10 cellular contexts compared by ENCODE assay signal in genomic region chr1:201535046-201535777, GRCh38. TPM values are rescaled to one million over a fixed set of nuclear protein-coding genes. Genes with fewer than 3 reads are reported as not detected.
DNase-seq lines count a peak whose midpoint lies in the region; ATAC-seq and TF ChIP-seq lines count a peak whose summit lies in the region.
"Had no signal": no experiment of that assay in that cellular context is flagged by ENCODE, and none has a peak within 500 bp of the region (broad histone marks: within the 10 kb centered on the region; RNA-seq: fewer than 3 reads in every experiment).

No MANE protein-coding gene starts in this region.

- peak overlapping the region; percentile 51 to 94 for H3K27ac ChIP-seq in SK-N-SH (ENCODE audit: low read depth in 2 of 2, low read length in 1 of 2)
- peak overlapping the region; percentile 63 for H3K27ac ChIP-seq in suprapubic skin
- H3K27ac ChIP-seq: foreskin keratinocyte had no signal

- CTCF ChIA-PET in SK-N-SH (lab: Yijun Ruan, JAX) = interaction anchor here (1.0 to 14.0 kb wide), 8 partner anchors 22 to 343 kb away, joined by 3 to 196 read pairs (median 11); no protein-coding TSS in a partner anchor
- CTCF ChIA-PET in activated CD8-positive, alpha-beta T cell treated with anti-CD3 and anti-CD28 coated beads, Interleukin-2, amount 10 ng/mL, durations not matched to agents 7 days and 5 days (lab: Charles Lee) = interaction anchor here (1.1 to 2.5 kb wide), 4 partner anchors 21 to 257 kb away, joined by 3 to 12 read pairs (median 7); no protein-coding TSS in a partner anchor

- peak overlapping the region; percentile 50; the same call in 1 of the 2 replicates for H3K9ac ChIP-seq in SK-N-SH

- TF ChIP-seq CTCF in SK-N-SH (IDR thresholded peaks at IDR 0.05) (no peak), glutamatergic neuron (IDR thresholded peaks at IDR 0.05; ENCODE audit: partially characterized antibody, unreplicated experiment) (no peak), suprapubic skin (IDR thresholded peaks at IDR 0.05) (no peak)

- no peaks in the 10 kb centered on the region; the same call in 1 of the 2 replicates for H4K20me1 ChIP-seq in SK-N-SH (ENCODE audit: insufficient read depth)

- no peak overlapping the region for H3K4me3 Mint-ChIP-seq in glutamatergic neuron (ENCODE audit: unreplicated experiment)
- no peak overlapping the region for H3K4me3 Mint-ChIP-seq in activated CD8-positive, alpha-beta T cell treated with anti-CD3 and anti-CD28 coated beads, Interleukin-2, amount 10 ng/mL, durations not matched to agents 7 days and 5 days

- TF ChIP-seq EP300 in SK-N-SH (IDR thresholded peaks at IDR 0.05; ENCODE audit: borderline replicate concordance in 1 of 2, low read depth in 1 of 2, low read length in 1 of 2) (no peak), suprapubic skin (IDR thresholded peaks at IDR 0.05) (no peak)

- no peak for TF ChIP-seq POLR2A in suprapubic skin (IDR thresholded peaks at IDR 0.05)

- no peaks in the 10 kb centered on the region for H3K9me3 ChIP-seq in SK-N-SH
- H3K9me3 ChIP-seq in suprapubic skin = no peaks in the 10 kb centered on the region

- peaks cover 50% of the 10 kb centered on the region for H3F3A ChIP-seq in SK-N-SH (replicated peaks; ENCODE audit: insufficient read depth)

- peak overlapping the region; percentile 93; the same call in 1 of the 2 replicates for H3K4me2 ChIP-seq in SK-N-SH

- peak overlapping the region; percentile 80 for H2AFZ ChIP-seq in SK-N-SH (ENCODE audit: low read depth)

- peak overlapping the region; percentile 65 for H3K27ac Mint-ChIP-seq in glutamatergic neuron (ENCODE audit: unreplicated experiment)
- no peak overlapping the region for H3K27ac Mint-ChIP-seq in activated CD8-positive, alpha-beta T cell treated with anti-CD3 and anti-CD28 coated beads, Interleukin-2, amount 10 ng/mL, durations not matched to agents 7 days and 5 days

- 38% methylated on average over 6 of the region's 6 CpGs for WGBS in SK-N-SH (ENCODE audit: low lambda C conversion rate)
- 43% methylated on average over 6 of the region's 6 CpGs for WGBS in suprapubic skin

- no peaks in the 10 kb centered on the region for H3K9me2 ChIP-seq in SK-N-SH

- DNase-seq in SK-N-SH = no peak
- peak; percentile 30 for DNase-seq in T1000 (lab: John Stamatoyannopoulos, UW)
- no peak for DNase-seq in glutamatergic neuron
- peak in 1 of 2 donors; percentile 54 for DNase-seq in suprapubic skin (ENCODE audit: low spot score in 2 of 2)
- DNase-seq in activated CD8-positive, alpha-beta T cell treated with anti-CD3 and anti-CD28 coated beads, Interleukin-2, amount 10 ng/mL, durations not matched to agents 7 days and 5 days = no peak
- DNase-seq: foreskin keratinocyte, small intestine had no signal

- peaks cover 28% of the 10 kb centered on the region for H3K4me1 Mint-ChIP-seq in glutamatergic neuron (ENCODE audit: low read depth, unreplicated experiment)
- H3K4me1 Mint-ChIP-seq in activated CD8-positive, alpha-beta T cell treated with anti-CD3 and anti-CD28 coated beads, Interleukin-2, amount 10 ng/mL, durations not matched to agents 7 days and 5 days (ENCODE audit: low read depth) = peaks cover 13% of the 10 kb centered on the region

- H3K4me1 ChIP-seq in SK-N-SH (ENCODE audit: control insufficient read depth in 1 of 2, insufficient read depth in 2 of 2, low read depth in 1 of 2, low read length in 1 of 2) = peaks cover 27 to 43% of the 10 kb centered on the region in 2 experiments
- H3K4me1 ChIP-seq in suprapubic skin = peaks cover 79% of the 10 kb centered on the region

- H3K79me2 ChIP-seq in SK-N-SH (ENCODE audit: insufficient read depth) = peaks cover 29% of the 10 kb centered on the region

- POLR2A ChIA-PET in SK-N-SH (lab: Yijun Ruan, JAX) = interaction anchor here (1.3 kb wide), 1 partner anchor 168 kb away, joined by 3 read pairs; no protein-coding TSS in a partner anchor
- POLR2A ChIA-PET in activated CD8-positive, alpha-beta T cell treated with anti-CD3 and anti-CD28 coated beads, Interleukin-2, amount 10 ng/mL, durations not matched to agents 7 days and 5 days (lab: Charles Lee) = no interaction called here

- H3K4me3 ChIP-seq in SK-N-SH (ENCODE audit: low read depth in 2 of 2, low read length in 1 of 2) (peak overlapping the region in 1 of 2 experiments; percentile 24; a peak in 1 of 4 replicates), suprapubic skin (no peak overlapping the region)

- TF ChIP-seq RAD21 in SK-N-SH (IDR thresholded peaks at IDR 0.05; ENCODE audit: low read length) = no peak

- H3K9me3 Mint-ChIP-seq in glutamatergic neuron (ENCODE audit: unreplicated experiment) = peaks cover 8% of the 10 kb centered on the region
- no peaks in the 10 kb centered on the region for H3K9me3 Mint-ChIP-seq in activated CD8-positive, alpha-beta T cell treated with anti-CD3 and anti-CD28 coated beads, Interleukin-2, amount 10 ng/mL, durations not matched to agents 7 days and 5 days (ENCODE audit: insufficient read depth)

- H3K27me3 ChIP-seq in SK-N-SH (ENCODE audit: insufficient read depth) (no peaks in the 10 kb centered on the region), suprapubic skin (no peaks in the 10 kb centered on the region)

- ATAC-seq in SK-N-SH treated with all-trans-retinoic acid at 6 μM for 48 hours = no peak
- no peak for ATAC-seq in HG02610 (IDR thresholded peaks at IDR 0.05; ENCODE audit: unreplicated experiment)
- no peak for ATAC-seq in activated CD8-positive, alpha-beta T cell treated with anti-CD3 and anti-CD28 coated beads, Interleukin-2, amount 10 ng/mL, durations not matched to agents 7 days and 5 days
- no peak for ATAC-seq in HG02973 (IDR thresholded peaks at IDR 0.05; ENCODE audit: unreplicated experiment)
- ATAC-seq: foreskin keratinocyte had no signal

- H3K36me3 ChIP-seq in SK-N-SH (replicated peaks in 1 of 2; ENCODE audit: control insufficient read depth in 1 of 2, insufficient read depth in 2 of 2, low read length in 1 of 2) (no peaks in the 10 kb centered on the region), suprapubic skin (no peaks in the 10 kb centered on the region)

- peaks cover 17% of the 10 kb centered on the region for H3K27me3 Mint-ChIP-seq in glutamatergic neuron (ENCODE audit: unreplicated experiment)
- H3K27me3 Mint-ChIP-seq in activated CD8-positive, alpha-beta T cell treated with anti-CD3 and anti-CD28 coated beads, Interleukin-2, amount 10 ng/mL, durations not matched to agents 7 days and 5 days (ENCODE audit: low read depth) = peaks cover 44% of the 10 kb centered on the region

- H3K36me3 Mint-ChIP-seq in glutamatergic neuron (ENCODE audit: unreplicated experiment) = no peaks in the 10 kb centered on the region
- H3K36me3 Mint-ChIP-seq in activated CD8-positive, alpha-beta T cell treated with anti-CD3 and anti-CD28 coated beads, Interleukin-2, amount 10 ng/mL, durations not matched to agents 7 days and 5 days (ENCODE audit: low read depth) = peaks cover 2% of the 10 kb centered on the region

TF ChIP-seq in SK-N-SH, 30 proteins besides CTCF, POLR2A, EP300 and RAD21 (continues in another document):
- TF ChIP-seq MAX (IDR thresholded peaks at IDR 0.05; ENCODE audit: low read depth) = 0 out of 2 replicates have a peak, but pooled peaks have one; percentile 49
- TF ChIP-seq ELF1 (IDR thresholded peaks at IDR 0.05) = peak; percentile 45; the same call in 1 of the 2 replicates
- 0 out of 2 replicates have a peak, but pooled peaks have one; percentile 29 for TF ChIP-seq SIN3A (IDR thresholded peaks at IDR 0.05; ENCODE audit: borderline replicate concordance, low read depth, low read length)

TF ChIP-seq in SK-N-SH treated with all-trans-retinoic acid at 6 μM for 48 hours, 23 proteins besides CTCF, POLR2A, EP300 and RAD21 (continues in another document):
- TF ChIP-seq RARB (CRISPR knock-in tag; IDR thresholded peaks at IDR 0.05) (no peak), ZFP3 (CRISPR knock-in tag; IDR thresholded peaks at IDR 0.05) (no peak), OSR1 (CRISPR knock-in tag; IDR thresholded peaks at IDR 0.05) (no peak), TCF4 (CRISPR knock-in tag; IDR thresholded peaks at IDR 0.05; ENCODE audit: borderline replicate concordance) (no peak), PPARA (CRISPR knock-in tag; IDR thresholded peaks at IDR 0.05; ENCODE audit: borderline replicate concordance) (no peak), ARNTL (CRISPR knock-in tag; IDR thresholded peaks at IDR 0.05; ENCODE audit: borderline replicate concordance, low read depth) (no peak), GLIS3 (CRISPR knock-in tag; IDR thresholded peaks at IDR 0.05) (no peak), CSRNP3 (CRISPR knock-in tag; IDR thresholded peaks at IDR 0.05) (no peak), ESRRG (CRISPR knock-in tag; IDR thresholded peaks at IDR 0.05) (no peak)

RNA-seq across cellular contexts. Expression of gene NAV1, which starts 3.7 kb away (rescaled TPM):
- 13.3 and 16.1 TPM in 2 replicates for polyA plus RNA-seq in SK-N-SH (2012; rRNA removed)
- 11.1 and 14.3 TPM in 2 replicates for polyA plus RNA-seq in SK-N-SH (2012; cell fraction: cytosol; rRNA removed)
- 39.7 and 44.9 TPM in 2 replicates for polyA plus RNA-seq in SK-N-SH (2012; cell fraction: nucleus; rRNA removed)
- total RNA-seq in glutamatergic neuron (ENCODE audit: unreplicated experiment) = 124 TPM
- total RNA-seq in suprapubic skin = 10 to 100 TPM; 17.4 to 36.9 (median 25.5) TPM
- 1 to 10 TPM; 1.1 to 1.9 TPM for total RNA-seq in activated CD8-positive, alpha-beta T cell treated with anti-CD3 and anti-CD28 coated beads, Interleukin-2, amount 10 ng/mL, durations not matched to agents 7 days and 5 days

RNA-seq across cellular contexts. Expression of gene CSRP1, which starts 28.3 kb away (rescaled TPM):
- polyA plus RNA-seq in SK-N-SH (2012; rRNA removed) = 317 and 373 TPM in 2 replicates
- polyA plus RNA-seq in SK-N-SH (2012; cell fraction: cytosol; rRNA removed) = 237 and 288 TPM in 2 replicates
- 358 and 396 TPM in 2 replicates for polyA plus RNA-seq in SK-N-SH (2012; cell fraction: nucleus; rRNA removed)
- total RNA-seq in glutamatergic neuron (ENCODE audit: unreplicated experiment) = 6.2 TPM
- 100 to 1,000 TPM; 379 to 436 (median 414) TPM for total RNA-seq in suprapubic skin
- total RNA-seq in activated CD8-positive, alpha-beta T cell treated with anti-CD3 and anti-CD28 coated beads, Interleukin-2, amount 10 ng/mL, durations not matched to agents 7 days and 5 days = 10 to 100 TPM; 78.7 to 80.9 TPM

Comparison
In these comparisons a context has a peak if more than half of its experiments do, and no peak if none do; other contexts are left out.
1. RNA of gene NAV1, which starts 3.7 kb away (total RNA-seq): 124 TPM in glutamatergic neuron (single experiment) and 17.4 to 36.9 TPM in suprapubic skin; 1.1 to 1.9 TPM in activated CD8-positive, alpha-beta T cell treated with anti-CD3 and anti-CD28 coated beads, Interleukin-2, amount 10 ng/mL, durations not matched to agents 7 days and 5 days; every median in the first group is over 4 times any median in the second.
2. RNA of gene CSRP1, which starts 28.3 kb away (total RNA-seq): 379 to 436 TPM in suprapubic skin and 78.7 to 80.9 TPM in activated CD8-positive, alpha-beta T cell treated with anti-CD3 and anti-CD28 coated beads, Interleukin-2, amount 10 ng/mL, durations not matched to agents 7 days and 5 days; 6.2 TPM in glutamatergic neuron (single experiment); every median in the first group is over 10 times any median in the second.